Comparison of ENCODE assay signal across 1 cellular context in genomic region chr11:65862191-65862735, GRCh38.
TF ChIP-seq lines count a peak whose summit lies in the region.

No MANE protein-coding gene starts in this region.

TF ChIP-seq in GM23338, 12 proteins besides CTCF, POLR2A, EP300 and RAD21 (continued from another document):
- TF ChIP-seq REST (IDR thresholded peaks at IDR 0.05; ENCODE audit: unreplicated experiment) (no peak), STAT1 (IDR thresholded peaks at IDR 0.05; ENCODE audit: unreplicated experiment) (no peak), ZNF331 (CRISPR knock-in tag; IDR thresholded peaks at IDR 0.05; ENCODE audit: low read depth) (no peak), ZNF114 (CRISPR knock-in tag; IDR thresholded peaks at IDR 0.05) (no peak), JUNB (IDR thresholded peaks at IDR 0.05; ENCODE audit: unreplicated experiment) (no peak), EZH2phosphoT487 (IDR thresholded peaks at IDR 0.05; ENCODE audit: unreplicated experiment) (no peak), CREB1 (CRISPR knock-in tag; IDR thresholded peaks at IDR 0.05; ENCODE audit: low read depth) (no peak), POLR2AphosphoS5 (IDR thresholded peaks at IDR 0.05; ENCODE audit: low read depth) (no peak), ZNF462 (CRISPR knock-in tag; IDR thresholded peaks at IDR 0.05) (no peak)
